ENCODE assay signal across 8 cellular contexts in the genomic region with DNA sequence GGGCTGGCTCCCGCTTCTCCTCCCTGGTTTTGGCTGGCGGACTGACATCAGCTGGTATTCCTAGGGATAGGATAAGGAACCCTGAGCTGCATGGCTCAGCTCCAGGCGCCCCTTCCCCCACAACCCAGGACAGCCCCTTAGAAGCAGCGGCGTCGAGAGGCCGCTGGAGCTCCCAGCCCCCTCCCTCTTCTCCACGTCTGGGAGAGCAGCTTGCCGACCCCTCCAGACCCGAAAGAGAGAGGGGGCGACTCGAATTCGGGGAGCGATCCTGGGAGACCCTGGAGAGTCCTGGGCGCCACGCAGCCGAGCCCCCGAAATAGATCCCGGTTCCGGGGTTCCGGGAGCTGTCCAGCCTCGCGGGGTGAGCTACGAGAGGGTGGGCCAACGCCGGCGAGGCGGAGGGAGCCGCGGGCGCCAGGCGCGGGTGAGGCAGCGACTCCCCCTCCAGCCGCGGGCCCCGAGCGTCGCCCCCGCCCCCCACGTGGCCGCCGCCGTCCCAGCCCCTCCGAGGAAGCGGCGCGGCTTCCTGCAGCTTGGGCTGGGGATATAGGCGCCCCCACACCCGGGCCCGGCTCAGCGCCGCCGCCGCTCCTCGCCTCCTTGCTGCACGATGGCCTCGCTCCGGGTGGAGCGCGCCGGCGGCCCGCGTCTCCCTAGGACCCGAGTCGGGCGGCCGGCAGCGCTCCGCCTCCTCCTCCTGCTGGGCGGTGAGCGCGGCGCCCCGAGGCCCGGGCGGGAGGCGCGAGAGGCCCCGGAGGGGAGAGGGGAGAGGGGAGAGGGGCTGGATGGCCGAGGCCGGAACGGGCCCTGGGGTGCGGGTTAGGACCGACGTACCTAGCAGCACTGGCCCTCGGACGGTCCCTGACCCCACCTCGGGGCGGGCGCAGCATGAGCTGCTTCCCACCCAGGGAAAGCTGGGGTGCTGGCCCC. TPM values are rescaled to one million over a fixed set of nuclear protein-coding genes. Genes with fewer than 3 reads are reported as not detected.
DNase-seq lines count a peak whose midpoint lies in the region; ATAC-seq and TF ChIP-seq lines count a peak whose summit lies in the region.

A gene with protein sequence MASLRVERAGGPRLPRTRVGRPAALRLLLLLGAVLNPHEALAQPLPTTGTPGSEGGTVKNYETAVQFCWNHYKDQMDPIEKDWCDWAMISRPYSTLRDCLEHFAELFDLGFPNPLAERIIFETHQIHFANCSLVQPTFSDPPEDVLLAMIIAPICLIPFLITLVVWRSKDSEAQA (plus strand): TSS at position 576 of the 930 bp plus-strand sequence. CDS start 35 bp downstream, at position 611.

- H3K9ac ChIP-seq in MM.1S (ENCODE audit: low read length) (no peak within 1 kb of the TSS), subcutaneous abdominal adipose tissue (ENCODE audit: low read length in 5 of 5) (peak within 1 kb of the TSS; percentile 72 to 96 (median 76))

- no peaks in the 10 kb centered on the region for H3K9me3 ChIP-seq in Caco-2
- no peaks in the 10 kb centered on the region for H3K9me3 ChIP-seq in MM.1S (replicated peaks; ENCODE audit: insufficient read depth, low read length)
- H3K9me3 ChIP-seq in subcutaneous abdominal adipose tissue (ENCODE audit: control insufficient read depth in 5 of 5, low read length in 5 of 5), result no peaks in the 10 kb centered on the region

- ATAC-seq in left lobe of liver, result peak; percentile 51
- ATAC-seq in GM21360 (IDR thresholded peaks at IDR 0.05; ENCODE audit: unreplicated experiment), result no peak
- ATAC-seq in HG03196 (IDR thresholded peaks at IDR 0.05; ENCODE audit: unreplicated experiment), result no peak

- H3K27me3 ChIP-seq in Caco-2 (replicated peaks; ENCODE audit: control insufficient read depth, insufficient read depth, low read length), result no peaks in the 10 kb centered on the region
- H3K27me3 ChIP-seq in MM.1S (replicated peaks; ENCODE audit: insufficient read depth, low read length), result 0 out of 2 replicates have a peak, but pooled peaks cover 4% of the 10 kb centered on the region
- H3K27me3 ChIP-seq in subcutaneous abdominal adipose tissue (ENCODE audit: control insufficient read depth in 5 of 5, insufficient read depth in 4 of 5, low read length in 5 of 5), result no peaks in the 10 kb centered on the region

- peak within 1 kb of the TSS; percentile 31; the same call in 1 of the 2 replicates for H2AFZ ChIP-seq in MM.1S (ENCODE audit: low read length)

- no peaks in the 10 kb centered on the region for H3K27me3 Mint-ChIP-seq in Caco-2 (ENCODE audit: insufficient read depth, unreplicated experiment)

- H3F3A ChIP-seq in MM.1S (ENCODE audit: insufficient read depth, low read length), result no peaks in the 10 kb centered on the region; the same call in 1 of the 2 replicates

- peaks cover 6% of the 10 kb centered on the region for H3K36me3 Mint-ChIP-seq in Caco-2 (ENCODE audit: insufficient read depth, unreplicated experiment)

- H3K36me3 ChIP-seq in Caco-2 (ENCODE audit: control insufficient read depth, insufficient read depth, low read length) (no peaks in the 10 kb centered on the region), MM.1S (replicated peaks; ENCODE audit: insufficient read depth, low read length) (no peaks in the 10 kb centered on the region), subcutaneous abdominal adipose tissue (ENCODE audit: control insufficient read depth in 5 of 5, insufficient read depth in 5 of 5, low read length in 5 of 5) (peaks cover 0 to 3% (median 0%) of the 10 kb centered on the region in 5 donors)

- intact Hi-C loops in Caco-2 (cut with micrococcal nuclease; ENCODE audit: unreplicated experiment), result loop anchor here (5.0 kb wide), 2 partner anchors 84 to 184 kb away; a partner anchor contains a TSS

- POLR2A ChIA-PET in Caco-2 (lab: Charles Lee), result interaction anchor here (0.6 to 1.5 kb wide), 7 partner anchors 13 to 600 kb away, joined by 3 to 11 read pairs (median 4); a partner anchor contains a TSS

- H4K20me1 ChIP-seq in MM.1S (ENCODE audit: insufficient read depth, low read length), result no peaks in the 10 kb centered on the region

- peak within 1 kb of the TSS; percentile 56 for H3K27ac Mint-ChIP-seq in Caco-2 (ENCODE audit: unreplicated experiment)

- no peak within 1 kb of the TSS for H3K27ac ChIP-seq in MM.1S (ENCODE audit: low read length)
- peak within 1 kb of the TSS; percentile 46 for H3K27ac ChIP-seq in caudate nucleus (ENCODE audit: low read depth, low read length)
- peak within 1 kb of the TSS; percentile 90 for H3K27ac ChIP-seq in subcutaneous abdominal adipose tissue (ENCODE audit: low read depth, low read length)

- H3K4me2 ChIP-seq in MM.1S (ENCODE audit: low read depth, low read length), result peak within 1 kb of the TSS; percentile 61

- H3K4me1 Mint-ChIP-seq in Caco-2 (ENCODE audit: low read depth, unreplicated experiment), result peaks cover 19% of the 10 kb centered on the region

- peak within 1 kb of the TSS; percentile 68 for H3K4me3 ChIP-seq in Caco-2 (ENCODE audit: low read depth, low read length)
- peak within 1 kb of the TSS; percentile 36; the same call in 1 of the 2 replicates for H3K4me3 ChIP-seq in MM.1S (ENCODE audit: low read length)
- H3K4me3 ChIP-seq in subcutaneous abdominal adipose tissue (ENCODE audit: low read depth in 1 of 5, low read length in 5 of 5), result peak within 1 kb of the TSS; percentile 69 to 79 (median 72)

- CTCF ChIA-PET in Caco-2 (lab: Charles Lee), result interaction anchor here (0.5 to 1.9 kb wide), 12 partner anchors 10 to 930 kb away, joined by 3 to 5 read pairs (median 3); a partner anchor contains a TSS

- no peaks in the 10 kb centered on the region for H3K9me3 Mint-ChIP-seq in Caco-2 (ENCODE audit: unreplicated experiment)

- H3K4me1 ChIP-seq in Caco-2 (peaks cover 28% of the 10 kb centered on the region), MM.1S (ENCODE audit: low read length) (peaks cover 18% of the 10 kb centered on the region), subcutaneous abdominal adipose tissue (ENCODE audit: control insufficient read depth in 5 of 5, insufficient read depth in 5 of 5, low read length in 5 of 5) (peaks cover 15 to 49% (median 38%) of the 10 kb centered on the region in 5 donors)

- H3K9me2 ChIP-seq in MM.1S (replicated peaks; ENCODE audit: insufficient read depth, low read length), result no peaks in the 10 kb centered on the region

- TF ChIP-seq CTCF in Caco-2 (IDR thresholded peaks at IDR 0.05; ENCODE audit: insufficient read depth in 1 of 2, low read depth in 1 of 2, low read length in 1 of 2, severe bottlenecking in 1 of 2, unreplicated experiment in 1 of 2), result no peak
- TF ChIP-seq CTCF in MM.1S (IDR thresholded peaks at IDR 0.05; ENCODE audit: low read length), result no peak

- peak within 1 kb of the TSS; percentile 65 for H3K4me3 Mint-ChIP-seq in Caco-2 (ENCODE audit: unreplicated experiment)

- DNase-seq in Caco-2 (peak; percentile 49 to 72), MM.1S (no peak), caudate nucleus (lab: John Stamatoyannopoulos, UW) (peak in 1 of 61 donors; percentile 2), left lobe of liver (ENCODE audit: low spot score) (no peak), HuH-7.5 (ENCODE audit: low spot score) (no peak)

- H3K79me2 ChIP-seq in MM.1S (ENCODE audit: low read length), result no peaks in the 10 kb centered on the region

- BruUV-seq in Caco-2 (replicated peaks; lab: Mats Ljungman, UMichigan), result no TSS peak

RNA-seq across cellular contexts. Expression of the gene that starts here (rescaled TPM):
- total RNA-seq in Caco-2 (2022), result 21.4 and 24.3 TPM in 2 replicates
- 3.4 TPM for total RNA-seq in left lobe of liver

Comparison
In these comparisons a context has a peak if more than half of its experiments do, and no peak if none do; other contexts are left out.
1. DNase-seq: peak in Caco-2 (2 of 2); none in MM.1S (single experiment), left lobe of liver (single experiment) and HuH-7.5 (single experiment).
2. Peak in every context shown above with its lines, with median percentiles within 50 percentile points of each other: H3K4me3 ChIP-seq.